Comparison of ENCODE assay signal across 11 cellular contexts in genomic region chr16:88978608-88979346, GRCh38. TPM values are rescaled to one million over a fixed set of nuclear protein-coding genes. Genes with fewer than 3 reads are reported as not detected.
DNase-seq lines count a peak whose midpoint lies in the region; ATAC-seq and TF ChIP-seq lines count a peak whose summit lies in the region.
"Had no signal": no experiment of that assay in that cellular context is flagged by ENCODE, and none has a peak within 500 bp of the region (broad histone marks: within the 10 kb centered on the region; RNA-seq: fewer than 3 reads in every experiment).

No MANE protein-coding gene starts in this region.

- H3K4me2 ChIP-seq in mesenchymal stem cell (ENCODE audit: low read length, poor library complexity, severe bottlenecking): no peak overlapping the region
- H3K4me2 ChIP-seq in osteoblast (ENCODE audit: insufficient read depth, low read length): no peak overlapping the region

- intact Hi-C loops in left colon (cut with DNase I, micrococcal nuclease): no loop called here

- no peaks in the 10 kb centered on the region for H3K79me1 ChIP-seq in mesenchymal stem cell (replicated peaks; ENCODE audit: low read length, poor library complexity, severe bottlenecking)

- DNase-seq in MV-4-11 (lab: John Stamatoyannopoulos, UW) (peak; percentile 96), left colon (peak; percentile 48 to 58), mesenchymal stem cell (no peak), A172 (ENCODE audit: low spot score) (no peak), osteoblast (ENCODE audit: insufficient read length, low spot score, missing footprints) (no peak)
- DNase-seq in activated CD4-positive, CD25-positive, alpha-beta regulatory T cell (lab: John Stamatoyannopoulos, UW): no peak
- DNase-seq: NCI-H69; stimulated activated CD8-positive, alpha-beta memory T cell treated with anti-CD3 and anti-CD28 coated beads, Interleukin-4, amount 100 ng/mL, for 48 hours had no signal

- H3K27me3 ChIP-seq in mesenchymal stem cell (ENCODE audit: control insufficient read depth in 1 of 2, insufficient read depth in 1 of 2, low read length in 2 of 2): peaks cover 11 to 63% of the 10 kb centered on the region in 2 experiments
- peaks cover 11% of the 10 kb centered on the region for H3K27me3 ChIP-seq in osteoblast (ENCODE audit: insufficient read depth, low read length)

- H2AK5ac ChIP-seq in mesenchymal stem cell (ENCODE audit: low read length, severe bottlenecking): no peak overlapping the region

- no peaks in the 10 kb centered on the region for H3K9me3 ChIP-seq in mesenchymal stem cell (ENCODE audit: control insufficient read depth, low read length)
- no peaks in the 10 kb centered on the region for H3K9me3 ChIP-seq in osteoblast (ENCODE audit: low read depth, low read length)

- H2BK5ac ChIP-seq in mesenchymal stem cell (ENCODE audit: low read depth, low read length, poor library complexity, severe bottlenecking): no peak overlapping the region

- H3K4me1 ChIP-seq in mesenchymal stem cell (ENCODE audit: control insufficient read depth, insufficient read depth, low read depth, low read length): no peaks in the 10 kb centered on the region
- H3K4me1 ChIP-seq in osteoblast (ENCODE audit: insufficient read depth, low read length): no peaks in the 10 kb centered on the region

- H3K9ac ChIP-seq in mesenchymal stem cell (ENCODE audit: low read length): no peak overlapping the region

- no peak overlapping the region for H2BK15ac ChIP-seq in mesenchymal stem cell (ENCODE audit: low read depth, poor library complexity, severe bottlenecking)

- no peaks in the 10 kb centered on the region for H3K79me2 ChIP-seq in osteoblast (ENCODE audit: insufficient read depth, low read length)

- no peak overlapping the region for H3K27ac ChIP-seq in mesenchymal stem cell (ENCODE audit: low read length, poor library complexity, severe bottlenecking)
- no peak overlapping the region for H3K27ac ChIP-seq in osteoblast (ENCODE audit: low read depth, low read length)

- no peak for TF ChIP-seq CTCF in osteoblast (IDR thresholded peaks at IDR 0.05; ENCODE audit: extremely low read depth, low read depth, low read length)

- no peaks in the 10 kb centered on the region for H4K20me1 ChIP-seq in osteoblast (ENCODE audit: insufficient read depth, low read length)

- peak; percentile 51 for TF ChIP-seq POLR2A in GM15510 (IDR thresholded peaks at IDR 0.05; ENCODE audit: borderline replicate concordance, extremely low read depth, insufficient read length)

- no peak overlapping the region for H3K14ac ChIP-seq in mesenchymal stem cell (ENCODE audit: low read length in 2 of 2)

- H3K4ac ChIP-seq in mesenchymal stem cell (ENCODE audit: low read depth in 1 of 2, low read length in 2 of 2): no peak overlapping the region

- H2BK120ac ChIP-seq in mesenchymal stem cell (ENCODE audit: low read depth, low read length): no peak overlapping the region

- no peak overlapping the region for H4K8ac ChIP-seq in mesenchymal stem cell (ENCODE audit: low read length)

- H3K36me3 ChIP-seq in mesenchymal stem cell (ENCODE audit: control insufficient read depth in 1 of 2, insufficient read depth in 2 of 2, low read depth in 1 of 2, low read length in 2 of 2) (no peaks in the 10 kb centered on the region), osteoblast (ENCODE audit: insufficient read depth, low read length) (no peaks in the 10 kb centered on the region)

- H3K4me3 ChIP-seq in mesenchymal stem cell (ENCODE audit: insufficient read depth in 1 of 2, low read depth in 1 of 2, low read length in 2 of 2) (no peak overlapping the region), osteoblast (ENCODE audit: insufficient read depth, low read length) (no peak overlapping the region)

- no peak overlapping the region for H2BK12ac ChIP-seq in mesenchymal stem cell (ENCODE audit: low read length in 2 of 2)

- WGBS in mesenchymal stem cell: 75% methylated on average over 14 of the region's 21 CpGs

- no peak overlapping the region for H3K23ac ChIP-seq in mesenchymal stem cell (ENCODE audit: low read length in 2 of 2)

- no peak overlapping the region for H4K91ac ChIP-seq in mesenchymal stem cell (ENCODE audit: low read length)

- no peak overlapping the region for H3K18ac ChIP-seq in mesenchymal stem cell (ENCODE audit: low read depth in 1 of 2, low read length in 2 of 2)

- ATAC-seq in GM21786 (IDR thresholded peaks at IDR 0.05; ENCODE audit: unreplicated experiment) (peak; percentile 31), left colon (peak; percentile 26)

- H2AFZ ChIP-seq in mesenchymal stem cell (ENCODE audit: low read depth, low read length) (no peak overlapping the region), osteoblast (ENCODE audit: low read length) (no peak overlapping the region)

RNA-seq across cellular contexts. Expression of gene CBFA2T3, which starts 1.8 kb away (rescaled TPM):
- total RNA-seq in left colon (10 to 100 TPM; 10.5 to 15.7 TPM), osteoblast (not detected in 2 replicates)
- polyA plus RNA-seq in mesenchymal stem cell (2013, experiment 1 of 2): 0.03 TPM
- 0.03 TPM for polyA plus RNA-seq in mesenchymal stem cell (2013, experiment 2 of 2)
- total RNA-seq in A172 (2014; rRNA removed; shearing (Covaris generic)): 0.05 TPM in 1 of 2 replicates, not detected in the other
- total RNA-seq: renal cortical epithelial cell had no signal

Comparison
In these comparisons a context has a peak if more than half of its experiments do, and no peak if none do; other contexts are left out.
1. DNase-seq: peak in MV-4-11 (single experiment) and left colon (2 of 2); none in mesenchymal stem cell (single experiment), A172 (single experiment), activated CD4-positive, CD25-positive, alpha-beta regulatory T cell (0 of 4) and osteoblast (single experiment).
2. RNA of gene CBFA2T3, which starts 1.8 kb away (total RNA-seq): 10.5 to 15.7 TPM in left colon; 0.05 TPM in A172 and not detected in osteoblast; every median in the first group is over 10 times any median in the second.